Comparison of ENCODE assay signal across 14 cellular contexts in genomic region chr12:122506393-122506938, GRCh38.
"Had no signal": no experiment of that assay in that cellular context is flagged by ENCODE, and none has a peak within 500 bp of the region (broad histone marks: within the 10 kb centered on the region; RNA-seq: fewer than 3 reads in every experiment).

No MANE protein-coding gene starts in this region.

- H3K27me3 ChIP-seq: brain microvascular endothelial cell, dorsolateral prefrontal cortex, right atrium auricular region, thyroid gland had no signal

- DNase-seq: activated CD4-positive, CD25-positive, alpha-beta regulatory T cell treated with anti-CD3 and anti-CD28 coated beads, Interleukin-2, amount 50 U/mL, for 72 hours; activated naive CD4-positive, alpha-beta T cell treated with anti-CD3 and anti-CD28 coated beads, Interleukin-2, amount 50 U/mL, for 16 hours; activated T-cell treated with anti-CD3 and anti-CD28 coated beads, Interleukin-2, amount 50 U/mL, for 1 hour; amygdala; brain microvascular endothelial cell; dorsolateral prefrontal cortex; hippocampal formation; kidney glomerular epithelial cell; mesendoderm; posterior cingulate gyrus; small intestine; thyroid gland had no signal

- H3K4me3 ChIP-seq: dorsolateral prefrontal cortex, right atrium auricular region, thyroid gland had no signal

- ATAC-seq: esophagus mucosa had no signal

- H3K27ac ChIP-seq: brain microvascular endothelial cell, dorsolateral prefrontal cortex, right atrium auricular region, thyroid gland had no signal

- H3K9me3 ChIP-seq: right atrium auricular region, thyroid gland had no signal
